Comparison of ENCODE assay signal across 8 cellular contexts in genomic region chr19:41939861-41940442, GRCh38. TPM values are rescaled to one million over a fixed set of nuclear protein-coding genes. Genes with fewer than 3 reads are reported as not detected.
A peak's percentile ranks its signal among the peaks of the same experiment; 100 is the strongest.
DNase-seq lines count a peak whose midpoint lies in the region; ATAC-seq and TF ChIP-seq lines count a peak whose summit lies in the region.

No MANE protein-coding gene starts in this region.

- peak overlapping the region; percentile 72 for H3K4me3 ChIP-seq in BLaER1
- H3K4me3 ChIP-seq in IMR-90 (ENCODE audit: insufficient read depth, low read depth, low read length): peak overlapping the region; percentile 62
- peak overlapping the region; percentile 82 for H3K4me3 ChIP-seq in right cardiac atrium (ENCODE audit: low read length)

- no peak overlapping the region for H3K56ac ChIP-seq in IMR-90 (ENCODE audit: extremely low read depth, insufficient read depth, low read length)

- H3K27me3 ChIP-seq in BLaER1 (peaks cover 51% of the 10 kb centered on the region), IMR-90 (ENCODE audit: control insufficient read depth, insufficient read depth, low read length) (peaks cover 20% of the 10 kb centered on the region), right cardiac atrium (ENCODE audit: control insufficient read depth, insufficient read depth) (no peaks in the 10 kb centered on the region)

- H3K36me3 ChIP-seq in BLaER1 (no peaks in the 10 kb centered on the region), IMR-90 (ENCODE audit: control insufficient read depth, insufficient read depth, low read length) (no peaks in the 10 kb centered on the region)

- peak overlapping the region; percentile 81 for H3K4ac ChIP-seq in IMR-90 (ENCODE audit: low read depth, low read length)

- 5% methylated on average over 16 of the region's 64 CpGs; no CpG with 5 or more reads in 1 of the 2 experiments for WGBS in IMR-90 (ENCODE audit: extremely low coverage in 2 of 2, insufficient read length in 1 of 2), 2 experiments
- 1% methylated on average over 64 of the region's 64 CpGs for WGBS in right cardiac atrium

- H3K18ac ChIP-seq in IMR-90 (ENCODE audit: low read depth, low read length): peak overlapping the region; percentile 32; the same call in 1 of the 2 replicates

- CTCF ChIA-PET in IMR-90 (lab: Yijun Ruan, JAX): no interaction called here

- H2BK15ac ChIP-seq in IMR-90 (ENCODE audit: low read depth, low read length): no peak overlapping the region

- H2BK120ac ChIP-seq in IMR-90 (ENCODE audit: low read depth, low read length): peak overlapping the region; percentile 54

- H3K14ac ChIP-seq in IMR-90 (replicated peaks; ENCODE audit: low read depth, low read length): peak overlapping the region; percentile 60; the same call in 1 of the 2 replicates

- 0 out of 2 replicates have a peak overlapping the region, but pooled peaks have one; percentile 44 for H4K91ac ChIP-seq in IMR-90 (ENCODE audit: insufficient read depth, low read depth, low read length)

- no peak overlapping the region for H2BK5ac ChIP-seq in IMR-90 (ENCODE audit: low read depth, low read length, poor library complexity, severe bottlenecking)

- peak overlapping the region; percentile 75 to 78 for H4K8ac ChIP-seq in IMR-90 (ENCODE audit: low read depth in 2 of 2, low read length in 2 of 2)

- dilution Hi-C loops in IMR-90 (cut with HindIII; ENCODE audit: low sequenced_read_pairs, unreplicated experiment): no loop called here

- POLR2A ChIA-PET in IMR-90 (lab: Charles Lee; ENCODE audit: unreplicated experiment): no interaction called here

- in situ Hi-C loops in IMR-90 (cut with MboI; ENCODE audit: low sequenced_read_pairs): no loop called here

- peak overlapping the region; percentile 97 for H2AFZ ChIP-seq in IMR-90 (replicated peaks; ENCODE audit: low read length, poor library complexity)

- H3K27ac ChIP-seq in BLaER1: peak overlapping the region; percentile 89
- no peak overlapping the region; the same call in 1 of the 2 replicates for H3K27ac ChIP-seq in IMR-90 (ENCODE audit: insufficient read depth, low read length)
- H3K27ac ChIP-seq in right cardiac atrium (ENCODE audit: low read length): no peak overlapping the region

- H3K23ac ChIP-seq in IMR-90 (ENCODE audit: low read depth, low read length): no peak overlapping the region

- intact Hi-C loops in IMR-90 (cut with micrococcal nuclease) (no loop called here), right cardiac atrium (cut with DNase I) (loop anchor here in 2 of 4 donors (5.0 to 10.0 kb wide), 2 partner anchors 55 to 68 kb away; partner anchors contain the start of gene ARHGEF1 (in 1 of the 2))

- peak; percentile 64 for ATAC-seq in IMR-90 (ENCODE audit: low read depth)
- ATAC-seq in right cardiac atrium: no peak
- ATAC-seq in HG02973 (IDR thresholded peaks at IDR 0.05; ENCODE audit: unreplicated experiment): no peak
- no peak for ATAC-seq in GM18861 (IDR thresholded peaks at IDR 0.05; ENCODE audit: unreplicated experiment)

- peaks cover 38% of the 10 kb centered on the region for H3K4me1 ChIP-seq in BLaER1
- peaks cover 10% of the 10 kb centered on the region for H3K4me1 ChIP-seq in IMR-90 (ENCODE audit: control insufficient read depth, insufficient read depth, low read length)
- H3K4me1 ChIP-seq in right cardiac atrium (ENCODE audit: control insufficient read depth, insufficient read depth, low read length): no peaks in the 10 kb centered on the region

- no peak for TF ChIP-seq CTCF in IMR-90 (conservative IDR thresholded peaks at IDR 0.05; ENCODE audit: low read depth, low read length)

- peak overlapping the region; percentile 91 for H3K4me2 ChIP-seq in BLaER1
- H3K4me2 ChIP-seq in IMR-90 (ENCODE audit: low read depth, low read length): peak overlapping the region; percentile 82

- TF ChIP-seq POLR2A in IMR-90 (IDR thresholded peaks at IDR 0.05; ENCODE audit: low read depth, low read length): no peak; the same call in 1 of the 2 replicates

- no peaks in the 10 kb centered on the region for H4K20me1 ChIP-seq in BLaER1
- H4K20me1 ChIP-seq in IMR-90 (ENCODE audit: insufficient read depth, low read length): no peaks in the 10 kb centered on the region; the same call in 1 of the 2 replicates

- no TSS peak for BruUV-seq in IMR-90 (replicated peaks; lab: Mats Ljungman, UMichigan)

- DNase-seq in IMR-90: no peak
- DNase-seq in activated T-cell treated with anti-CD3 and anti-CD28 coated beads, Interleukin-2, amount 50 U/mL, for 1 hour: peak; percentile 71
- DNase-seq in right cardiac atrium: peak in 1 of 3 donors; percentile 65
- DNase-seq in stimulated activated CD4-positive, alpha-beta T cell treated with anti-CD3 and anti-CD28 coated beads, Interleukin-1b, Interleukin-23, amount 100 ng/mL, for 4 hours (ENCODE audit: low read depth in 2 of 2): peak; percentile 51 to 52
- DNase-seq in NCI-H446 (lab: John Stamatoyannopoulos, UW): no peak

- no peaks in the 10 kb centered on the region for H3K79me1 ChIP-seq in IMR-90 (ENCODE audit: low read depth in 1 of 2, low read length in 2 of 2)

- H3K9ac ChIP-seq in BLaER1: peak overlapping the region; percentile 83
- peak overlapping the region; percentile 83 for H3K9ac ChIP-seq in IMR-90 (ENCODE audit: low read depth, low read length)

- H3K9me3 ChIP-seq in BLaER1 (no peaks in the 10 kb centered on the region), IMR-90 (ENCODE audit: control insufficient read depth, insufficient read depth, low read length) (no peaks in the 10 kb centered on the region), right cardiac atrium (ENCODE audit: control insufficient read depth, low read length) (no peaks in the 10 kb centered on the region)

- H2AK9ac ChIP-seq in IMR-90 (replicated peaks; ENCODE audit: low read depth, low read length, poor library complexity): peak overlapping the region; percentile 85

- peak overlapping the region; percentile 16; the same call in 1 of the 2 replicates for H2AK5ac ChIP-seq in IMR-90 (ENCODE audit: low read depth, low read length)

- peak overlapping the region; percentile 86 for H4K5ac ChIP-seq in IMR-90 (ENCODE audit: low read depth, low read length)

- H2BK20ac ChIP-seq in IMR-90 (ENCODE audit: low read depth, low read length): no peak overlapping the region

- H3K9me1 ChIP-seq in IMR-90 (ENCODE audit: insufficient read depth, low read length): no peaks in the 10 kb centered on the region

- no peak for TF ChIP-seq RAD21 in IMR-90 (IDR thresholded peaks at IDR 0.05; ENCODE audit: low read length)

TF ChIP-seq in IMR-90, 13 proteins besides CTCF, POLR2A, EP300 and RAD21:
- TF ChIP-seq BHLHE40 (IDR thresholded peaks at IDR 0.05; ENCODE audit: low read depth, low read length) (no peak), MXI1 (IDR thresholded peaks at IDR 0.05; ENCODE audit: borderline replicate concordance, low read depth, low read length) (no peak)

RNA-seq across cellular contexts. Expression of gene ERFL, which starts 11.7 kb away (rescaled TPM):
- total RNA-seq in IMR-90 (2012; rRNA removed) (not detected in 2 replicates), right cardiac atrium (under 1 TPM in 1 of 4 donors, not detected in 3; 0.20 TPM)
- polyA plus RNA-seq in IMR-90 (2012; rRNA removed) (0.09 TPM in 1 of 2 replicates, not detected in the other), right cardiac atrium (0.02 TPM)
- 0.02 and 0.08 TPM in 2 replicates for polyA plus RNA-seq in IMR-90 (2012; cell fraction: cytosol; rRNA removed)
- polyA plus RNA-seq in IMR-90 (2012; cell fraction: nucleus; rRNA removed; ENCODE audit: low replicate concordance): 0.26 and 0.53 TPM in 2 replicates

RNA-seq across cellular contexts. Expression of gene RABAC1, which starts 19.2 kb away (rescaled TPM):
- total RNA-seq in IMR-90 (2012; rRNA removed) (117 and 145 TPM in 2 replicates), right cardiac atrium (100 to 1,000 TPM in 1 of 4 donors, 10 to 100 TPM in 3; 79.6 to 113 (median 90.3) TPM)
- polyA plus RNA-seq in IMR-90 (2012; rRNA removed) (276 and 320 TPM in 2 replicates), right cardiac atrium (140 TPM)
- 632 and 774 TPM in 2 replicates for polyA plus RNA-seq in IMR-90 (2012; cell fraction: cytosol; rRNA removed)
- polyA plus RNA-seq in IMR-90 (2012; cell fraction: nucleus; rRNA removed; ENCODE audit: low replicate concordance): 305 and 429 TPM in 2 replicates

RNA-seq across cellular contexts. Expression of gene ATP1A3, which starts 54.1 kb away (rescaled TPM):
- under 0.01 TPM in 2 replicates for total RNA-seq in IMR-90 (2012; rRNA removed)
- 0.11 and 0.12 TPM in 2 replicates for polyA plus RNA-seq in IMR-90 (2012; rRNA removed)
- polyA plus RNA-seq in IMR-90 (2012; cell fraction: cytosol; rRNA removed): 0.04 and 0.10 TPM in 2 replicates
- polyA plus RNA-seq in IMR-90 (2012; cell fraction: nucleus; rRNA removed; ENCODE audit: low replicate concordance): 0.06 and 0.16 TPM in 2 replicates
- 100 to 1,000 TPM; 194 to 295 (median 234) TPM for total RNA-seq in right cardiac atrium
- polyA plus RNA-seq in right cardiac atrium: 104 TPM

RNA-seq across cellular contexts. Expression of gene ARHGEF1, which starts 57.0 kb away (rescaled TPM):
- total RNA-seq in IMR-90 (2012; rRNA removed) (11.5 and 12.5 TPM in 2 replicates), right cardiac atrium (10 to 100 TPM; 39.7 to 43.9 (median 40.8) TPM)
- polyA plus RNA-seq in IMR-90 (2012; rRNA removed) (47.1 and 51.2 TPM in 2 replicates), right cardiac atrium (42.8 TPM)
- polyA plus RNA-seq in IMR-90 (2012; cell fraction: cytosol; rRNA removed): 42.5 and 58.8 TPM in 2 replicates
- 228 and 380 TPM in 2 replicates for polyA plus RNA-seq in IMR-90 (2012; cell fraction: nucleus; rRNA removed; ENCODE audit: low replicate concordance)

Comparison
In these comparisons a context has a peak if more than half of its experiments do, and no peak if none do; other contexts are left out.
1. DNase-seq: peak in activated T-cell treated with anti-CD3 and anti-CD28 coated beads, Interleukin-2, amount 50 U/mL, for 1 hour (single experiment) and stimulated activated CD4-positive, alpha-beta T cell treated with anti-CD3 and anti-CD28 coated beads, Interleukin-1b, Interleukin-23, amount 100 ng/mL, for 4 hours (2 of 2); none in IMR-90 (single experiment) and NCI-H446 (0 of 2).
2. RNA of gene ATP1A3, which starts 54.1 kb away (total RNA-seq): 194 to 295 TPM in right cardiac atrium; under 0.01 TPM in IMR-90; every median in the first group is over 100 times any median in the second.
3. Peak in every context shown above with its lines, with median percentiles within 50 percentile points of each other: H3K4me3 ChIP-seq.